In the genomic region with DNA sequence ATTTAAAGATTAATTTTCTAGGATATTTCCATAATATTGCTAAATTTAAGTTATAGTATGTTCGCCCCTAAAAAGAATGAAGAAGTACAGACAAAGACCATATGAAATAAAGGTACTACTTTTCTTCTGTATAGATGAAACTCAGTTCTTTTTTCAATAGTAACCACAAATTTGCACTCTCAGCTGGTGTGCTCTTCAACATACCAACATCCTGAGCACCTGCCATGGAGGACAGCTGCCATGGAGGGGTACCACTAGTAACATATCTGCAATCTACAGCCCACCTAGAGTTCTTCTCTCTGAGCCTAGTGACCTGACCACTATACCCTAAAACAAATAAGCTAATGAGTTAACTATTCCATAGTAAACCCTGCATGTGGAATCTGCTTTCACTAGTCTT, we compare ENCODE assay signal across 19 cellular contexts. TPM values are rescaled to one million over a fixed set of nuclear protein-coding genes. Genes with fewer than 3 reads are reported as not detected.
DNase-seq lines count a peak whose midpoint lies in the region; ATAC-seq and TF ChIP-seq lines count a peak whose summit lies in the region.
"Had no signal": no experiment of that assay in that cellular context is flagged by ENCODE, and none has a peak within 500 bp of the region (broad histone marks: within the 10 kb centered on the region; RNA-seq: fewer than 3 reads in every experiment).

No MANE protein-coding gene starts in this region.

- peaks cover 43% of the 10 kb centered on the region for H3K36me3 Mint-ChIP-seq in T-cell

- POLR2A ChIA-PET in OCI-LY7 (lab: Charles Lee) = interaction anchor here (0.6 to 0.8 kb wide), 2 partner anchors 26 to 960 kb away, joined by 3 to 4 read pairs; no protein-coding TSS in a partner anchor
- POLR2A ChIA-PET in T-cell (lab: Charles Lee) = interaction anchor here in 1 of 2 donors (0.6 kb wide), 1 partner anchor 20 kb away, joined by 13 read pairs; no protein-coding TSS in a partner anchor

- no peaks in the 10 kb centered on the region for H3K27me3 Mint-ChIP-seq in T-cell
- H3K27me3 Mint-ChIP-seq: activated CD8-positive, alpha-beta T cell treated with anti-CD3 and anti-CD28 coated beads for 36 hours; activated T-helper 17 cell treated with anti-CD3 and anti-CD28 coated beads, Interleukin-2, amount 50 U/mL, for 72 hours had no signal

- no peak overlapping the region for H3K4me3 ChIP-seq in OCI-LY7 (ENCODE audit: low read depth, low read length, poor library complexity, severe bottlenecking)
- H3K4me3 ChIP-seq: PC-9, right lobe of liver had no signal

- H3K4me1 Mint-ChIP-seq in T-cell = no peaks in the 10 kb centered on the region
- H3K4me1 Mint-ChIP-seq: activated T-helper 17 cell treated with anti-CD3 and anti-CD28 coated beads, Interleukin-2, amount 50 U/mL, for 72 hours had no signal

- no peak overlapping the region for H2AFZ ChIP-seq in OCI-LY7 (ENCODE audit: low read length)
- H2AFZ ChIP-seq: PC-9 had no signal

- no peaks in the 10 kb centered on the region for H3K9me2 ChIP-seq in OCI-LY7 (ENCODE audit: insufficient read depth, low read length)

- ATAC-seq in GM19023 (IDR thresholded peaks at IDR 0.05; ENCODE audit: unreplicated experiment) (peak; percentile 74), GM21723 (IDR thresholded peaks at IDR 0.05; ENCODE audit: unreplicated experiment) (peak; percentile 84), HG03039 (IDR thresholded peaks at IDR 0.05; ENCODE audit: unreplicated experiment) (peak; percentile 58), T-cell (replicated peaks in 1 of 4) (no peak)
- ATAC-seq: activated CD8-positive, alpha-beta T cell treated with anti-CD3 and anti-CD28 coated beads for 36 hours; activated T-helper 17 cell treated with anti-CD3 and anti-CD28 coated beads, Interleukin-2, amount 50 U/mL, for 72 hours; left colon; right lobe of liver had no signal

- DNase-seq in OCI-LY7 (ENCODE audit: low spot score) = peak; percentile 65
- no peak for DNase-seq in NCI-H2196 treated with DMSO at 0.1 percent for 48 hours (lab: John Stamatoyannopoulos, UW; ENCODE audit: unreplicated experiment)
- DNase-seq in T-cell = no peak
- DNase-seq in SIG-M5 treated with dmso at 0.1 percent for 504 hours (lab: John Stamatoyannopoulos, UW; ENCODE audit: unreplicated experiment) = no peak
- no peak for DNase-seq in central memory CD4-positive, alpha-beta T cell
- DNase-seq: activated CD8-positive, alpha-beta T cell treated with anti-CD3 and anti-CD28 coated beads for 36 hours; Calu3; foreskin fibroblast; left colon; NCI-H1694 treated with DMSO at 0.1 percent for 48 hours; NCI-H524; nucleus accumbens; PC-9; right lobe of liver; stimulated activated CD4-positive, alpha-beta T cell treated with anti-CD3 and anti-CD28 coated beads, Interleukin-2, amount 100 ng/mL, for 24 hours had no signal

- no peak for TF ChIP-seq CTCF in OCI-LY7 (conservative IDR thresholded peaks at IDR 0.05; ENCODE audit: low read length)

- no peaks in the 10 kb centered on the region for H3K9me3 Mint-ChIP-seq in T-cell
- H3K9me3 Mint-ChIP-seq: activated CD8-positive, alpha-beta T cell treated with anti-CD3 and anti-CD28 coated beads for 36 hours; activated T-helper 17 cell treated with anti-CD3 and anti-CD28 coated beads, Interleukin-2, amount 50 U/mL, for 72 hours had no signal

- no peaks in the 10 kb centered on the region for H4K20me1 ChIP-seq in OCI-LY7 (ENCODE audit: insufficient read depth, low read length)

- intact Hi-C loops in OCI-LY7 (cut with micrococcal nuclease; ENCODE audit: unreplicated experiment) = loop anchor here (2.0 kb wide), 1 partner anchor 56 kb away; a partner anchor contains a TSS

- peak overlapping the region; percentile 25 for H3K27ac ChIP-seq in OCI-LY7 (ENCODE audit: low read depth, low read length, poor library complexity, severe bottlenecking)
- H3K27ac ChIP-seq: PC-9, right lobe of liver had no signal

- CTCF ChIA-PET in OCI-LY7 (lab: Charles Lee; ENCODE audit: unreplicated experiment) (no interaction called here), T-cell (lab: Charles Lee) (no interaction called here)

- no peaks in the 10 kb centered on the region for H3K9me3 ChIP-seq in OCI-LY7 (ENCODE audit: low read length)
- H3K9me3 ChIP-seq: right lobe of liver had no signal

- peak overlapping the region; percentile 43 for H3K4me2 ChIP-seq in OCI-LY7 (ENCODE audit: low read length)
- H3K4me2 ChIP-seq: PC-9 had no signal

- H3K4me3 Mint-ChIP-seq in T-cell = no peak overlapping the region
- H3K4me3 Mint-ChIP-seq: activated CD8-positive, alpha-beta T cell treated with anti-CD3 and anti-CD28 coated beads for 36 hours; activated T-helper 17 cell treated with anti-CD3 and anti-CD28 coated beads, Interleukin-2, amount 50 U/mL, for 72 hours had no signal

- BruUV-seq in OCI-LY7 (replicated peaks; lab: Mats Ljungman, UMichigan) = no TSS peak

- no peaks in the 10 kb centered on the region for H3K79me2 ChIP-seq in OCI-LY7 (ENCODE audit: insufficient read depth, low read depth, low read length)

- peaks cover 16% of the 10 kb centered on the region for H3K4me1 ChIP-seq in OCI-LY7 (ENCODE audit: insufficient read depth, low read length, poor library complexity, severe bottlenecking)

- no peak overlapping the region for H3K27ac Mint-ChIP-seq in T-cell
- H3K27ac Mint-ChIP-seq: activated CD8-positive, alpha-beta T cell treated with anti-CD3 and anti-CD28 coated beads for 36 hours; activated T-helper 17 cell treated with anti-CD3 and anti-CD28 coated beads, Interleukin-2, amount 50 U/mL, for 72 hours had no signal

- H3K36me3 ChIP-seq in OCI-LY7 (ENCODE audit: insufficient read depth, low read length) = peaks cover 74% of the 10 kb centered on the region

RNA-seq across cellular contexts. Expression of a gene that starts 36.8 kb away (rescaled TPM):
- 35.1 and 41.9 TPM in 2 replicates for total RNA-seq in OCI-LY7 (2014; rRNA removed; shearing (Covaris generic))
- total RNA-seq in OCI-LY7 (2022) (58.3 and 58.4 TPM in 2 replicates), T-cell (10 to 100 TPM; 41.5 to 62.1 (median 52.3) TPM)

RNA-seq across cellular contexts. Expression of a gene that starts 57.0 kb away (rescaled TPM):
- total RNA-seq in OCI-LY7 (2014; rRNA removed; shearing (Covaris generic)) = 33.2 and 47.5 TPM in 2 replicates
- total RNA-seq in OCI-LY7 (2022) = 52.5 and 55.9 TPM in 2 replicates
- 10 to 100 TPM; 81.6 to 89.1 (median 83.2) TPM for total RNA-seq in T-cell

Comparison
In these comparisons a context has a peak if more than half of its experiments do, and no peak if none do; other contexts are left out.
1. ATAC-seq: peak in GM19023 (single experiment), GM21723 (single experiment) and HG03039 (single experiment); none in T-cell (0 of 4).